Comparison of ENCODE assay signal across 8 cellular contexts in genomic region chr6:126804255-126805064, GRCh38.
DNase-seq lines count a peak whose midpoint lies in the region; ATAC-seq and TF ChIP-seq lines count a peak whose summit lies in the region.

No MANE protein-coding gene starts in this region.

- H3K36me3 ChIP-seq in DND-41 (ENCODE audit: insufficient read depth, low read length), result no peaks in the 10 kb centered on the region

- TF ChIP-seq CTCF in DND-41 (IDR thresholded peaks at IDR 0.05; ENCODE audit: borderline replicate concordance, extremely low read depth, low read length, poor library complexity, severe bottlenecking) (peak; percentile 70), coronary artery (IDR thresholded peaks at IDR 0.05) (peak; percentile 57)

- no peak overlapping the region for H3K4me2 ChIP-seq in DND-41 (ENCODE audit: insufficient read depth, low read length)

- H3K4me3 ChIP-seq in DND-41 (ENCODE audit: low read depth in 1 of 2, low read length in 2 of 2) (no peak overlapping the region), coronary artery (no peak overlapping the region)

- no peaks in the 10 kb centered on the region for H4K20me1 ChIP-seq in DND-41 (ENCODE audit: insufficient read depth, low read length)

- no peak overlapping the region for H2AFZ ChIP-seq in DND-41 (ENCODE audit: low read depth, low read length)

- ATAC-seq in DND-41 (ENCODE audit: insufficient read depth, low read depth), result peak; percentile 69; the same call in 2 of the 3 replicates
- ATAC-seq in GM19328 (IDR thresholded peaks at IDR 0.05; ENCODE audit: unreplicated experiment), result peak; percentile 72
- ATAC-seq in HG03159 (IDR thresholded peaks at IDR 0.05; ENCODE audit: unreplicated experiment), result peak; percentile 90

- DNase-seq in DND-41 (peak; percentile 18), NOMO-1 (lab: John Stamatoyannopoulos, UW; ENCODE audit: unreplicated experiment in 2 of 2) (peak; percentile 7 to 30), coronary artery (ENCODE audit: low spot score) (no peak), medulla oblongata (ENCODE audit: extremely low spot score) (peak; percentile 72)
- no peak for DNase-seq in stimulated activated CD4-positive, alpha-beta T cell treated with anti-CD3 and anti-CD28 coated beads, Interleukin-1b, Interleukin-23, amount 100 ng/mL, for 48 hours
- DNase-seq in activated naive CD4-positive, alpha-beta T cell treated with Interleukin-2 at 50 U/mL for 16 hours, result no peak

- H3K9me3 ChIP-seq in DND-41 (ENCODE audit: insufficient read depth, low read length, severe bottlenecking), result no peaks in the 10 kb centered on the region

- no peak overlapping the region for H3K9ac ChIP-seq in DND-41 (ENCODE audit: low read depth, low read length)

- H3K27ac ChIP-seq in DND-41 (ENCODE audit: low read length) (no peak overlapping the region), coronary artery (no peak overlapping the region)

- no peaks in the 10 kb centered on the region for H3K27me3 ChIP-seq in DND-41 (ENCODE audit: insufficient read depth, low read length, poor library complexity)

- H3K4me1 ChIP-seq in DND-41 (ENCODE audit: insufficient read depth, low read length), result no peaks in the 10 kb centered on the region

- no peaks in the 10 kb centered on the region for H3K79me2 ChIP-seq in DND-41 (ENCODE audit: insufficient read depth, low read length)

Comparison
In these comparisons a context has a peak if more than half of its experiments do, and no peak if none do; other contexts are left out.
1. DNase-seq: peak in DND-41 (single experiment), NOMO-1 (2 of 2) and medulla oblongata (single experiment); none in coronary artery (single experiment), stimulated activated CD4-positive, alpha-beta T cell treated with anti-CD3 and anti-CD28 coated beads, Interleukin-1b, Interleukin-23, amount 100 ng/mL, for 48 hours (single experiment) and activated naive CD4-positive, alpha-beta T cell treated with Interleukin-2 at 50 U/mL for 16 hours (single experiment).
2. Peak in every context shown above with its lines, with median percentiles within 50 percentile points of each other: ATAC-seq.